In genomic region chr16:1052791-1053521, GRCh38 we compare ENCODE assay signal across 23 cellular contexts.
"Had no signal": no experiment of that assay in that cellular context is flagged by ENCODE, and none has a peak within 500 bp of the region (broad histone marks: within the 10 kb centered on the region; RNA-seq: fewer than 3 reads in every experiment).

No MANE protein-coding gene starts in this region.

- H3K4me3 ChIP-seq: hepatocyte, right lobe of liver, upper lobe of right lung had no signal

- FAIRE-seq: endometrium had no signal

- DNase-seq: activated CD4-positive, alpha-beta T cell treated with anti-CD3 and anti-CD28 coated beads, Interleukin-2, amount 10 ng/mL, durations not matched to agents 7 days and 5 days; activated CD4-positive, CD25-positive, alpha-beta regulatory T cell treated with anti-CD3 and anti-CD28 coated beads, Interleukin-2, amount 50 U/mL, for 72 hours; activated CD8-positive, alpha-beta memory T cell treated with anti-CD3 and anti-CD28 coated beads, Interleukin-2, amount 10 ng/mL, durations not matched to agents 7 days and 5 days; activated CD8-positive, alpha-beta T cell treated with anti-CD3 and anti-CD28 coated beads for 36 hours; activated effector memory CD4-positive, alpha-beta T cell treated with anti-CD3 and anti-CD28 coated beads, Interleukin-2, amount 50 U/mL, for 16 hours; activated naive CD4-positive, alpha-beta T cell treated with anti-CD3 and anti-CD28 coated beads, Interleukin-2, amount 10 ng/mL, durations not matched to agents 7 days and 5 days; activated naive CD8-positive, alpha-beta T cell treated with anti-CD3 and anti-CD28 coated beads, Interleukin-2, amount 50 U/mL, for 24 hours; activated T-cell treated with anti-CD3 and anti-CD28 coated beads for 4 hours; effector CD4-positive, alpha-beta T cell; kidney glomerular epithelial cell; left ventricle myocardium superior; mammary epithelial cell; occipital lobe; posterior cingulate gyrus; right lobe of liver; stimulated activated CD4-positive, alpha-beta T cell treated with anti-CD3 and anti-CD28 coated beads, Interleukin-2, amount 100 ng/mL, for 48 hours; stimulated activated CD8-positive, alpha-beta memory T cell treated with anti-CD3 and anti-CD28 coated beads, Interleukin-4, amount 100 ng/mL, for 48 hours; stimulated activated naive B cell treated with anti-CD40 and anti-IgM and Interleukin-4, amounts not matched to agents 10 μg/mL and 1 μg/mL and 100 μg/mL, for 72 hours; T-cell; upper lobe of right lung; WERI-Rb-1 had no signal
